ENCODE assay signal across 1 cellular context in the genomic region with DNA sequence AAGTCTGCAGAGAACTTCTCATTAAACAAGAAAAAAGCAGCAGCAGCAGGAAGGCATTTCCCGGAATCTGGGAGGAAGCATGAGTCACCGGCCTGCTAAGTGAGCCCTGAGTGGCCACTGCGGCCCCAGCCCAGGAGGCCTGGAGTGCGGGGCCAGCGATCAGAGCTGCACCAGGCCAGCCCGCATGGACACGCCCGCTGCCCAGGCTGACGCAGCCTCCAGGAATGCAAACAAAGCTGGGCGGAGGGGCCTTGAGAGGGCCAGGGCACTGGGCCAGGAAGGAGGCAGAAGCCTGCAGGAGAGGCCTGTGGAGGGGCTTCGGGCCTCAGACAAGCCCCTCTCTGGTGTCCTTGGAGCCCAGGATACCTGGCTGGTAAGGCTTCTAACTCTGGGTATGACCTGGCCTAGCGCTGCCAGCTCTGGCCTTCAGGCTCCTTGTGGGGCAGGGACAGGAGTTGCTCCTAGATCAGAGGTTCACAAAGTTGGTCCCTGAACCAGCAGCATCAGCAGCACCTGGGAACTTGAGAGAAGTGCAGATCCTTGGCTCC.
TF ChIP-seq lines count a peak whose summit lies in the region.

No MANE protein-coding gene starts in this region.

TF ChIP-seq in K562, 482 proteins besides CTCF, POLR2A, EP300 and RAD21 (continued from another document and continues in another):
- TF ChIP-seq, protein P1, sequence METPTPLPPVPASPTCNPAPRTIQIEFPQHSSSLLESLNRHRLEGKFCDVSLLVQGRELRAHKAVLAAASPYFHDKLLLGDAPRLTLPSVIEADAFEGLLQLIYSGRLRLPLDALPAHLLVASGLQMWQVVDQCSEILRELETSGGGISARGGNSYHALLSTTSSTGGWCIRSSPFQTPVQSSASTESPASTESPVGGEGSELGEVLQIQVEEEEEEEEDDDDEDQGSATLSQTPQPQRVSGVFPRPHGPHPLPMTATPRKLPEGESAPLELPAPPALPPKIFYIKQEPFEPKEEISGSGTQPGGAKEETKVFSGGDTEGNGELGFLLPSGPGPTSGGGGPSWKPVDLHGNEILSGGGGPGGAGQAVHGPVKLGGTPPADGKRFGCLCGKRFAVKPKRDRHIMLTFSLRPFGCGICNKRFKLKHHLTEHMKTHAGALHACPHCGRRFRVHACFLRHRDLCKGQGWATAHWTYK (CRISPR knock-in tag; IDR thresholded peaks at IDR 0.05): peak; percentile 58; the same call in 1 of the 2 replicates
- TF ChIP-seq, protein P2, sequence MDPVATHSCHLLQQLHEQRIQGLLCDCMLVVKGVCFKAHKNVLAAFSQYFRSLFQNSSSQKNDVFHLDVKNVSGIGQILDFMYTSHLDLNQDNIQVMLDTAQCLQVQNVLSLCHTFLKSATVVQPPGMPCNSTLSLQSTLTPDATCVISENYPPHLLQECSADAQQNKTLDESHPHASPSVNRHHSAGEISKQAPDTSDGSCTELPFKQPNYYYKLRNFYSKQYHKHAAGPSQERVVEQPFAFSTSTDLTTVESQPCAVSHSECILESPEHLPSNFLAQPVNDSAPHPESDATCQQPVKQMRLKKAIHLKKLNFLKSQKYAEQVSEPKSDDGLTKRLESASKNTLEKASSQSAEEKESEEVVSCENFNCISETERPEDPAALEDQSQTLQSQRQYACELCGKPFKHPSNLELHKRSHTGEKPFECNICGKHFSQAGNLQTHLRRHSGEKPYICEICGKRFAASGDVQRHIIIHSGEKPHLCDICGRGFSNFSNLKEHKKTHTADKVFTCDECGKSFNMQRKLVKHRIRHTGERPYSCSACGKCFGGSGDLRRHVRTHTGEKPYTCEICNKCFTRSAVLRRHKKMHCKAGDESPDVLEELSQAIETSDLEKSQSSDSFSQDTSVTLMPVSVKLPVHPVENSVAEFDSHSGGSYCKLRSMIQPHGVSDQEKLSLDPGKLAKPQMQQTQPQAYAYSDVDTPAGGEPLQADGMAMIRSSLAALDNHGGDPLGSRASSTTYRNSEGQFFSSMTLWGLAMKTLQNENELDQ (CRISPR knock-in tag; IDR thresholded peaks at IDR 0.05; ENCODE audit: borderline replicate concordance): no peak
- TF ChIP-seq ZNF217 (CRISPR knock-in tag; IDR thresholded peaks at IDR 0.05) (no peak), HDAC2 (IDR thresholded peaks at IDR 0.05) (peak; percentile 88), BMI1 (IDR thresholded peaks at IDR 0.05; ENCODE audit: low read length) (no peak), CBX2 (IDR thresholded peaks at IDR 0.05; ENCODE audit: insufficient read depth, low read length, poor library complexity, severe bottlenecking) (no peak), GABPA (tag; conservative IDR thresholded peaks at IDR 0.05; ENCODE audit: low read depth) (peak; percentile 63), ZNF197 (CRISPR knock-in tag; IDR thresholded peaks at IDR 0.05; ENCODE audit: low read depth) (no peak), BRD9 (IDR thresholded peaks at IDR 0.05; ENCODE audit: low read depth, partially characterized antibody) (peak; percentile 30), SMAD2 (IDR thresholded peaks at IDR 0.05; ENCODE audit: low read depth, low read length) (no peak), SPI1 (IDR thresholded peaks at IDR 0.05; ENCODE audit: borderline replicate concordance, low read depth, low read length) (peak; percentile 46; the same call in 1 of the 2 replicates), FOS (IDR thresholded peaks at IDR 0.05; ENCODE audit: extremely low read depth, insufficient read length) (peak; percentile 70), PRPF4 (IDR thresholded peaks at IDR 0.05; ENCODE audit: insufficient read depth, low read depth, low read length, poor library complexity, severe bottlenecking) (no peak), PCBP1 (IDR thresholded peaks at IDR 0.05; ENCODE audit: low read depth, low read length, poor library complexity, severe bottlenecking) (no peak), TAF9B (IDR thresholded peaks at IDR 0.05; ENCODE audit: partially characterized antibody) (peak; percentile 75), ZNF274 (IDR thresholded peaks at IDR 0.05; ENCODE audit: borderline replicate concordance, low read depth, low read length) (no peak), TBL1XR1 (IDR thresholded peaks at IDR 0.05; ENCODE audit: low read length in 2 of 2) (no peak), KLF6 (CRISPR knock-in tag; IDR thresholded peaks at IDR 0.05; ENCODE audit: borderline replicate concordance) (no peak; the same call in 1 of the 2 replicates), GABPB1 (CRISPR knock-in tag; IDR thresholded peaks at IDR 0.05) (peak; percentile 40; the same call in 1 of the 2 replicates), ZNF75A (CRISPR knock-in tag; IDR thresholded peaks at IDR 0.05) (no peak), KLF16 (IDR thresholded peaks at IDR 0.05) (0 out of 2 replicates have a peak, but pooled peaks have one; percentile 35)
- TF ChIP-seq, protein P3, sequence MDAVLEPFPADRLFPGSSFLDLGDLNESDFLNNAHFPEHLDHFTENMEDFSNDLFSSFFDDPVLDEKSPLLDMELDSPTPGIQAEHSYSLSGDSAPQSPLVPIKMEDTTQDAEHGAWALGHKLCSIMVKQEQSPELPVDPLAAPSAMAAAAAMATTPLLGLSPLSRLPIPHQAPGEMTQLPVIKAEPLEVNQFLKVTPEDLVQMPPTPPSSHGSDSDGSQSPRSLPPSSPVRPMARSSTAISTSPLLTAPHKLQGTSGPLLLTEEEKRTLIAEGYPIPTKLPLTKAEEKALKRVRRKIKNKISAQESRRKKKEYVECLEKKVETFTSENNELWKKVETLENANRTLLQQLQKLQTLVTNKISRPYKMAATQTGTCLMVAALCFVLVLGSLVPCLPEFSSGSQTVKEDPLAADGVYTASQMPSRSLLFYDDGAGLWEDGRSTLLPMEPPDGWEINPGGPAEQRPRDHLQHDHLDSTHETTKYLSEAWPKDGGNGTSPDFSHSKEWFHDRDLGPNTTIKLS (IDR thresholded peaks at IDR 0.05; ENCODE audit: borderline replicate concordance, low read depth): no peak
- TF ChIP-seq, protein P4, sequence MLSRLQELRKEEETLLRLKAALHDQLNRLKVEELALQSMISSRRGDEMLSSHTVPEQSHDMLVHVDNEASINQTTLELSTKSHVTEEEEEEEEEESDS (CRISPR knock-in tag; IDR thresholded peaks at IDR 0.05): no peak
- TF ChIP-seq, protein P5, sequence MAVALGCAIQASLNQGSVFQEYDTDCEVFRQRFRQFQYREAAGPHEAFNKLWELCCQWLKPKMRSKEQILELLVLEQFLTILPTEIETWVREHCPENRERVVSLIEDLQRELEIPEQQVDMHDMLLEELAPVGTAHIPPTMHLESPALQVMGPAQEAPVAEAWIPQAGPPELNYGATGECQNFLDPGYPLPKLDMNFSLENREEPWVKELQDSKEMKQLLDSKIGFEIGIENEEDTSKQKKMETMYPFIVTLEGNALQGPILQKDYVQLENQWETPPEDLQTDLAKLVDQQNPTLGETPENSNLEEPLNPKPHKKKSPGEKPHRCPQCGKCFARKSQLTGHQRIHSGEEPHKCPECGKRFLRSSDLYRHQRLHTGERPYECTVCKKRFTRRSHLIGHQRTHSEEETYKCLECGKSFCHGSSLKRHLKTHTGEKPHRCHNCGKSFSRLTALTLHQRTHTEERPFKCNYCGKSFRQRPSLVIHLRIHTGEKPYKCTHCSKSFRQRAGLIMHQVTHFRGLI (CRISPR knock-in tag; IDR thresholded peaks at IDR 0.05): no peak
- TF ChIP-seq, protein P6, sequence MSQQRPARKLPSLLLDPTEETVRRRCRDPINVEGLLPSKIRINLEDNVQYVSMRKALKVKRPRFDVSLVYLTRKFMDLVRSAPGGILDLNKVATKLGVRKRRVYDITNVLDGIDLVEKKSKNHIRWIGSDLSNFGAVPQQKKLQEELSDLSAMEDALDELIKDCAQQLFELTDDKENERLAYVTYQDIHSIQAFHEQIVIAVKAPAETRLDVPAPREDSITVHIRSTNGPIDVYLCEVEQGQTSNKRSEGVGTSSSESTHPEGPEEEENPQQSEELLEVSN (IDR thresholded peaks at IDR 0.05; ENCODE audit: borderline replicate concordance in 1 of 2, extremely low read depth in 1 of 2, insufficient read depth in 1 of 2, insufficient read length in 1 of 2, low read depth in 1 of 2, low read length in 1 of 2, poor library complexity in 1 of 2, severe bottlenecking in 1 of 2): peak in 1 of 2 experiments; percentile 46
- TF ChIP-seq, protein P7, sequence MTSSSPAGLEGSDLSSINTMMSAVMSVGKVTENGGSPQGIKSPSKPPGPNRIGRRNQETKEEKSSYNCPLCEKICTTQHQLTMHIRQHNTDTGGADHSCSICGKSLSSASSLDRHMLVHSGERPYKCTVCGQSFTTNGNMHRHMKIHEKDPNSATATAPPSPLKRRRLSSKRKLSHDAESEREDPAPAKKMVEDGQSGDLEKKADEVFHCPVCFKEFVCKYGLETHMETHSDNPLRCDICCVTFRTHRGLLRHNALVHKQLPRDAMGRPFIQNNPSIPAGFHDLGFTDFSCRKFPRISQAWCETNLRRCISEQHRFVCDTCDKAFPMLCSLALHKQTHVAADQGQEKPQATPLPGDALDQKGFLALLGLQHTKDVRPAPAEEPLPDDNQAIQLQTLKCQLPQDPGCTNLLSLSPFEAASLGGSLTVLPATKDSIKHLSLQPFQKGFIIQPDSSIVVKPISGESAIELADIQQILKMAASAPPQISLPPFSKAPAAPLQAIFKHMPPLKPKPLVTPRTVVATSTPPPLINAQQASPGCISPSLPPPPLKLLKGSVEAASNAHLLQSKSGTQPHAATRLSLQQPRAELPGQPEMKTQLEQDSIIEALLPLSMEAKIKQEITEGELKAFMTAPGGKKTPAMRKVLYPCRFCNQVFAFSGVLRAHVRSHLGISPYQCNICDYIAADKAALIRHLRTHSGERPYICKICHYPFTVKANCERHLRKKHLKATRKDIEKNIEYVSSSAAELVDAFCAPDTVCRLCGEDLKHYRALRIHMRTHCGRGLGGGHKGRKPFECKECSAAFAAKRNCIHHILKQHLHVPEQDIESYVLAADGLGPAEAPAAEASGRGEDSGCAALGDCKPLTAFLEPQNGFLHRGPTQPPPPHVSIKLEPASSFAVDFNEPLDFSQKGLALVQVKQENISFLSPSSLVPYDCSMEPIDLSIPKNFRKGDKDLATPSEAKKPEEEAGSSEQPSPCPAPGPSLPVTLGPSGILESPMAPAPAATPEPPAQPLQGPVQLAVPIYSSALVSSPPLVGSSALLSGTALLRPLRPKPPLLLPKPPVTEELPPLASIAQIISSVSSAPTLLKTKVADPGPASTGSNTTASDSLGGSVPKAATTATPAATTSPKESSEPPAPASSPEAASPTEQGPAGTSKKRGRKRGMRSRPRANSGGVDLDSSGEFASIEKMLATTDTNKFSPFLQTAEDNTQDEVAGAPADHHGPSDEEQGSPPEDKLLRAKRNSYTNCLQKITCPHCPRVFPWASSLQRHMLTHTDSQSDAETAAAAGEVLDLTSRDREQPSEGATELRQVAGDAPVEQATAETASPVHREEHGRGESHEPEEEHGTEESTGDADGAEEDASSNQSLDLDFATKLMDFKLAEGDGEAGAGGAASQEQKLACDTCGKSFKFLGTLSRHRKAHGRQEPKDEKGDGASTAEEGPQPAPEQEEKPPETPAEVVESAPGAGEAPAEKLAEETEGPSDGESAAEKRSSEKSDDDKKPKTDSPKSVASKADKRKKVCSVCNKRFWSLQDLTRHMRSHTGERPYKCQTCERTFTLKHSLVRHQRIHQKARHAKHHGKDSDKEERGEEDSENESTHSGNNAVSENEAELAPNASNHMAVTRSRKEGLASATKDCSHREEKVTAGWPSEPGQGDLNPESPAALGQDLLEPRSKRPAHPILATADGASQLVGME (CRISPR knock-in tag; IDR thresholded peaks at IDR 0.05): no peak
- TF ChIP-seq, protein P8, sequence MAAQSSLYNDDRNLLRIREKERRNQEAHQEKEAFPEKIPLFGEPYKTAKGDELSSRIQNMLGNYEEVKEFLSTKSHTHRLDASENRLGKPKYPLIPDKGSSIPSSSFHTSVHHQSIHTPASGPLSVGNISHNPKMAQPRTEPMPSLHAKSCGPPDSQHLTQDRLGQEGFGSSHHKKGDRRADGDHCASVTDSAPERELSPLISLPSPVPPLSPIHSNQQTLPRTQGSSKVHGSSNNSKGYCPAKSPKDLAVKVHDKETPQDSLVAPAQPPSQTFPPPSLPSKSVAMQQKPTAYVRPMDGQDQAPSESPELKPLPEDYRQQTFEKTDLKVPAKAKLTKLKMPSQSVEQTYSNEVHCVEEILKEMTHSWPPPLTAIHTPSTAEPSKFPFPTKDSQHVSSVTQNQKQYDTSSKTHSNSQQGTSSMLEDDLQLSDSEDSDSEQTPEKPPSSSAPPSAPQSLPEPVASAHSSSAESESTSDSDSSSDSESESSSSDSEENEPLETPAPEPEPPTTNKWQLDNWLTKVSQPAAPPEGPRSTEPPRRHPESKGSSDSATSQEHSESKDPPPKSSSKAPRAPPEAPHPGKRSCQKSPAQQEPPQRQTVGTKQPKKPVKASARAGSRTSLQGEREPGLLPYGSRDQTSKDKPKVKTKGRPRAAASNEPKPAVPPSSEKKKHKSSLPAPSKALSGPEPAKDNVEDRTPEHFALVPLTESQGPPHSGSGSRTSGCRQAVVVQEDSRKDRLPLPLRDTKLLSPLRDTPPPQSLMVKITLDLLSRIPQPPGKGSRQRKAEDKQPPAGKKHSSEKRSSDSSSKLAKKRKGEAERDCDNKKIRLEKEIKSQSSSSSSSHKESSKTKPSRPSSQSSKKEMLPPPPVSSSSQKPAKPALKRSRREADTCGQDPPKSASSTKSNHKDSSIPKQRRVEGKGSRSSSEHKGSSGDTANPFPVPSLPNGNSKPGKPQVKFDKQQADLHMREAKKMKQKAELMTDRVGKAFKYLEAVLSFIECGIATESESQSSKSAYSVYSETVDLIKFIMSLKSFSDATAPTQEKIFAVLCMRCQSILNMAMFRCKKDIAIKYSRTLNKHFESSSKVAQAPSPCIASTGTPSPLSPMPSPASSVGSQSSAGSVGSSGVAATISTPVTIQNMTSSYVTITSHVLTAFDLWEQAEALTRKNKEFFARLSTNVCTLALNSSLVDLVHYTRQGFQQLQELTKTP (IDR thresholded peaks at IDR 0.05; ENCODE audit: low read depth in 1 of 2, partially characterized antibody in 2 of 2): peak in 1 of 2 experiments; percentile 42
- TF ChIP-seq, protein P9, sequence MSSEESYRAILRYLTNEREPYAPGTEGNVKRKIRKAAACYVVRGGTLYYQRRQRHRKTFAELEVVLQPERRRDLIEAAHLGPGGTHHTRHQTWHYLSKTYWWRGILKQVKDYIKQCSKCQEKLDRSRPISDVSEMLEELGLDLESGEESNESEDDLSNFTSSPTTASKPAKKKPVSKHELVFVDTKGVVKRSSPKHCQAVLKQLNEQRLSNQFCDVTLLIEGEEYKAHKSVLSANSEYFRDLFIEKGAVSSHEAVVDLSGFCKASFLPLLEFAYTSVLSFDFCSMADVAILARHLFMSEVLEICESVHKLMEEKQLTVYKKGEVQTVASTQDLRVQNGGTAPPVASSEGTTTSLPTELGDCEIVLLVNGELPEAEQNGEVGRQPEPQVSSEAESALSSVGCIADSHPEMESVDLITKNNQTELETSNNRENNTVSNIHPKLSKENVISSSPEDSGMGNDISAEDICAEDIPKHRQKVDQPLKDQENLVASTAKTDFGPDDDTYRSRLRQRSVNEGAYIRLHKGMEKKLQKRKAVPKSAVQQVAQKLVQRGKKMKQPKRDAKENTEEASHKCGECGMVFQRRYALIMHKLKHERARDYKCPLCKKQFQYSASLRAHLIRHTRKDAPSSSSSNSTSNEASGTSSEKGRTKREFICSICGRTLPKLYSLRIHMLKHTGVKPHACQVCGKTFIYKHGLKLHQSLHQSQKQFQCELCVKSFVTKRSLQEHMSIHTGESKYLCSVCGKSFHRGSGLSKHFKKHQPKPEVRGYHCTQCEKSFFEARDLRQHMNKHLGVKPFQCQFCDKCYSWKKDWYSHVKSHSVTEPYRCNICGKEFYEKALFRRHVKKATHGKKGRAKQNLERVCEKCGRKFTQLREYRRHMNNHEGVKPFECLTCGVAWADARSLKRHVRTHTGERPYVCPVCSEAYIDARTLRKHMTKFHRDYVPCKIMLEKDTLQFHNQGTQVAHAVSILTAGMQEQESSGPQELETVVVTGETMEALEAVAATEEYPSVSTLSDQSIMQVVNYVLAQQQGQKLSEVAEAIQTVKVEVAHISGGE (CRISPR knock-in tag; IDR thresholded peaks at IDR 0.05): peak in 1 of 3 experiments; percentile 84; a peak in 2 of 6 replicates
